Comparison of ENCODE assay signal across 25 cellular contexts in genomic region chr11:689630-690029, GRCh38. TPM values are rescaled to one million over a fixed set of nuclear protein-coding genes. Genes with fewer than 3 reads are reported as not detected.
DNase-seq lines count a peak whose midpoint lies in the region; ATAC-seq, FAIRE-seq and TF ChIP-seq lines count a peak whose summit lies in the region.
"Had no signal": no experiment of that assay in that cellular context is flagged by ENCODE, and none has a peak within 500 bp of the region (broad histone marks: within the 10 kb centered on the region; RNA-seq: fewer than 3 reads in every experiment).

No MANE protein-coding gene starts in this region.

- H3K18ac ChIP-seq in neuronal stem cell (ENCODE audit: low read length): no peak overlapping the region

- no peaks in the 10 kb centered on the region for H3K27me3 Mint-ChIP-seq in endodermal cell (ENCODE audit: insufficient read depth)
- no peaks in the 10 kb centered on the region for H3K27me3 Mint-ChIP-seq in stimulated activated memory B cell treated with anti-CD40 and anti-IgM and Interleukin-4, amounts not matched to agents 10 μg/mL and 1 μg/mL and 100 μg/mL, for 72 hours
- H3K27me3 Mint-ChIP-seq: IgD-negative memory B cell had no signal

- TF ChIP-seq EP300 in A549 (IDR thresholded peaks at IDR 0.05): no peak

- H3K79me2 ChIP-seq in PC-9 (ENCODE audit: low read depth): peaks cover 34% of the 10 kb centered on the region

- H3K79me1 ChIP-seq in neuronal stem cell (ENCODE audit: low read depth, low read length): peaks cover 20% of the 10 kb centered on the region

- H2AK5ac ChIP-seq in neuronal stem cell (ENCODE audit: low read depth, low read length): no peak overlapping the region

- no peak overlapping the region for H2BK120ac ChIP-seq in neuronal stem cell (ENCODE audit: low read depth, low read length)

- intact Hi-C loops in PC-9 (cut with micrococcal nuclease; ENCODE audit: unreplicated experiment): no loop called here

- FAIRE-seq in A549 (lab: Jason Lieb, UNC): no peak
- FAIRE-seq: frontal cortex, GM12878 had no signal

- H3K4me3 Mint-ChIP-seq in endodermal cell: no peak overlapping the region
- H3K4me3 Mint-ChIP-seq in stimulated activated memory B cell treated with anti-CD40 and anti-IgM and Interleukin-4, amounts not matched to agents 10 μg/mL and 1 μg/mL and 100 μg/mL, for 72 hours: no peak overlapping the region
- H3K4me3 Mint-ChIP-seq: CD14-positive monocyte had no signal

- TF ChIP-seq CTCF in A549 (IDR thresholded peaks at IDR 0.05): no peak
- no peak for TF ChIP-seq CTCF in endodermal cell (conservative IDR thresholded peaks at IDR 0.05)
- TF ChIP-seq CTCF in PC-9 (conservative IDR thresholded peaks at IDR 0.05): no peak

- no peak overlapping the region for H4K8ac ChIP-seq in neuronal stem cell (ENCODE audit: low read depth, low read length)

- H3K4me3 ChIP-seq in A549 (no peak overlapping the region), NT2/D1 (ENCODE audit: insufficient read length, low read depth) (no peak overlapping the region), endodermal cell (ENCODE audit: low read length) (no peak overlapping the region), neuronal stem cell (ENCODE audit: low read length in 2 of 2) (no peak overlapping the region), PC-9 (no peak overlapping the region)
- H3K4me3 ChIP-seq: cardiac muscle cell, dorsolateral prefrontal cortex, GM12878, GM23248, spleen had no signal

- H3K9ac ChIP-seq in NT2/D1 (ENCODE audit: insufficient read length, low read depth): peak overlapping the region; percentile 26
- H3K9ac ChIP-seq in endodermal cell (ENCODE audit: extremely low read depth, low read length, poor library complexity, severe bottlenecking): peak overlapping the region; percentile 13
- H3K9ac ChIP-seq in neuronal stem cell (ENCODE audit: low read depth, low read length, poor library complexity): peak overlapping the region; percentile 21
- H3K9ac ChIP-seq: GM23248 had no signal

- peaks cover 11% of the 10 kb centered on the region for H3K4me1 Mint-ChIP-seq in endodermal cell
- peaks cover 26% of the 10 kb centered on the region for H3K4me1 Mint-ChIP-seq in stimulated activated memory B cell treated with anti-CD40 and anti-IgM and Interleukin-4, amounts not matched to agents 10 μg/mL and 1 μg/mL and 100 μg/mL, for 72 hours

- no peak overlapping the region for H2BK12ac ChIP-seq in neuronal stem cell (ENCODE audit: low read length)

- DNase-seq in A549 (ENCODE audit: low read depth in 1 of 2, low spot score in 1 of 2) (no peak), NT2/D1 (ENCODE audit: low read depth, low spot score) (no peak), endodermal cell (no peak), neuronal stem cell (ENCODE audit: low spot score) (no peak), PC-9 (no peak), AML-193 (lab: John Stamatoyannopoulos, UW) (no peak), SK-N-DZ (ENCODE audit: low spot score) (no peak)
- DNase-seq: activated CD4-positive, alpha-beta T cell treated with anti-CD3 and anti-CD28 coated beads for 4 hours; dorsolateral prefrontal cortex; erythroblast; GM23248; midbrain; NCI-H1694 treated with DMSO at 0.1 percent for 48 hours; NCI-H69; spleen; stimulated activated CD4-positive, alpha-beta T cell treated with anti-CD3 and anti-CD28 coated beads, Interleukin-4, amount 100 ng/mL, for 4 hours had no signal

- H3K36me3 Mint-ChIP-seq in endodermal cell (ENCODE audit: low read depth): peaks cover 48% of the 10 kb centered on the region
- H3K36me3 Mint-ChIP-seq in stimulated activated memory B cell treated with anti-CD40 and anti-IgM and Interleukin-4, amounts not matched to agents 10 μg/mL and 1 μg/mL and 100 μg/mL, for 72 hours: peaks cover 24% of the 10 kb centered on the region

- BruUV-seq in PC-9 (replicated peaks; lab: Mats Ljungman, UMichigan): no TSS peak

- H3K9me2 ChIP-seq in PC-9 (ENCODE audit: insufficient read depth): no peaks in the 10 kb centered on the region

- H3K9me3 ChIP-seq in A549: no peaks in the 10 kb centered on the region
- no peaks in the 10 kb centered on the region for H3K9me3 ChIP-seq in NT2/D1 (ENCODE audit: insufficient read depth, low read length)
- H3K9me3 ChIP-seq in endodermal cell (ENCODE audit: control insufficient read depth, low read length): no peaks in the 10 kb centered on the region
- no peaks in the 10 kb centered on the region for H3K9me3 ChIP-seq in neuronal stem cell (replicated peaks in 1 of 2; ENCODE audit: control insufficient read depth in 2 of 2, insufficient read depth in 1 of 2, low read depth in 1 of 2, low read length in 2 of 2)
- H3K9me3 ChIP-seq in PC-9 (ENCODE audit: insufficient read depth, low read depth): no peaks in the 10 kb centered on the region
- H3K9me3 ChIP-seq: spleen had no signal

- CTCF ChIA-PET in A549 (lab: Yijun Ruan, JAX) (interaction anchor here (1.2 to 26.0 kb wide), 3 partner anchors 9 to 35 kb away, joined by 3 to 599 read pairs (median 4); no protein-coding TSS in a partner anchor), PC-9 (lab: Charles Lee) (no interaction called here)

- no peak overlapping the region for H2BK5ac ChIP-seq in neuronal stem cell (ENCODE audit: low read length)

- H4K91ac ChIP-seq in neuronal stem cell (ENCODE audit: low read depth, low read length, poor library complexity): no peak overlapping the region

- no peak overlapping the region for H2AFZ ChIP-seq in neuronal stem cell (ENCODE audit: low read length)
- no peak overlapping the region for H2AFZ ChIP-seq in PC-9
- H2AFZ ChIP-seq: GM23248 had no signal

- H3K27me3 ChIP-seq in NT2/D1 (ENCODE audit: insufficient read depth, insufficient read length) (no peaks in the 10 kb centered on the region), endodermal cell (ENCODE audit: control insufficient read depth, insufficient read depth, low read length, poor library complexity, severe bottlenecking) (no peaks in the 10 kb centered on the region), neuronal stem cell (ENCODE audit: control insufficient read depth in 3 of 3, insufficient read depth in 3 of 3, low read depth in 1 of 3, low read length in 3 of 3) (peaks cover 0 to 1% (median 0%) of the 10 kb centered on the region in 3 experiments), PC-9 (ENCODE audit: insufficient read depth, low read depth) (no peaks in the 10 kb centered on the region)
- H3K27me3 ChIP-seq: cardiac muscle cell, dorsolateral prefrontal cortex, spleen had no signal

- H3F3A ChIP-seq in PC-9 (ENCODE audit: insufficient read depth, low read depth): no peaks in the 10 kb centered on the region

- no peak for TF ChIP-seq POLR2A in A549 (IDR thresholded peaks at IDR 0.05; ENCODE audit: low read length)

- H3K14ac ChIP-seq in neuronal stem cell (ENCODE audit: low read length): no peak overlapping the region

- H3K4me2 ChIP-seq in A549: peak overlapping the region; percentile 17; the same call in 1 of the 3 replicates
- H3K4me2 ChIP-seq in neuronal stem cell (ENCODE audit: insufficient read depth, low read length, poor library complexity, severe bottlenecking): no peak overlapping the region
- H3K4me2 ChIP-seq in PC-9: no peak overlapping the region

- no peaks in the 10 kb centered on the region for H3K9me3 Mint-ChIP-seq in endodermal cell
- H3K9me3 Mint-ChIP-seq in stimulated activated memory B cell treated with anti-CD40 and anti-IgM and Interleukin-4, amounts not matched to agents 10 μg/mL and 1 μg/mL and 100 μg/mL, for 72 hours: no peaks in the 10 kb centered on the region
- H3K9me3 Mint-ChIP-seq: activated T-helper 2 cell treated with anti-CD3 and anti-CD28 coated beads, Interferon-gamma antibody, Interleukin-2, Interleukin-4, amounts not matched to agents 10 μg/mL and 5 μg/mL and 100 μg/mL, durations not matched to agents 14 hours and 24 hours and 36 hours; IgD-negative memory B cell had no signal

- WGBS in A549 (ENCODE audit: missing lambda C conversion rate): 81% methylated on average over 4 of the region's 7 CpGs
- WGBS in endodermal cell (ENCODE audit: insufficient coverage in 1 of 2, insufficient read length in 1 of 2), 2 experiments: 93 to 95% methylated on average over 7 of the region's 7 CpGs
- no CpG with 5 or more reads among the region's 7 CpGs for WGBS in neuronal stem cell (ENCODE audit: extremely low coverage in 2 of 2, insufficient read length in 2 of 2, insufficient replicate concordance in 1 of 2), 2 donors

- TF ChIP-seq RAD21 in A549 (conservative IDR thresholded peaks at IDR 0.05 in 1 of 2, IDR thresholded peaks at IDR 0.05 in 1 of 2): no peak

- no peak for ATAC-seq in A549
- ATAC-seq in stimulated activated memory B cell treated with anti-CD40 and anti-IgM and Interleukin-4, amounts not matched to agents 10 μg/mL and 1 μg/mL and 100 μg/mL, for 72 hours: no peak
- ATAC-seq: GM12878 had no signal

- peaks cover 11% of the 10 kb centered on the region for H4K20me1 ChIP-seq in PC-9 (ENCODE audit: insufficient read depth)

- no peak overlapping the region for H3K23ac ChIP-seq in neuronal stem cell (ENCODE audit: low read depth, low read length, poor library complexity)

- H3K36me3 ChIP-seq in NT2/D1 (ENCODE audit: insufficient read depth, insufficient read length, low read length) (peaks cover 68% of the 10 kb centered on the region), endodermal cell (ENCODE audit: control insufficient read depth, insufficient read depth, low read length) (peaks cover 43% of the 10 kb centered on the region), neuronal stem cell (replicated peaks in 1 of 2; ENCODE audit: control insufficient read depth in 2 of 2, insufficient read depth in 2 of 2, low read length in 2 of 2) (peaks cover 31 to 64% of the 10 kb centered on the region in 2 donors), PC-9 (ENCODE audit: low read depth) (no peaks in the 10 kb centered on the region)

- H3K27ac ChIP-seq in A549 (peak overlapping the region; percentile 36 to 42; a peak in 3 of 6 replicates), endodermal cell (ENCODE audit: low read depth, low read length) (no peak overlapping the region), neuronal stem cell (replicated peaks; ENCODE audit: low read length) (no peak overlapping the region), PC-9 (no peak overlapping the region)
- H3K27ac ChIP-seq: cardiac muscle cell, GM23248, spleen had no signal

- H3K27ac Mint-ChIP-seq in endodermal cell: peak overlapping the region; percentile 61
- H3K27ac Mint-ChIP-seq in stimulated activated memory B cell treated with anti-CD40 and anti-IgM and Interleukin-4, amounts not matched to agents 10 μg/mL and 1 μg/mL and 100 μg/mL, for 72 hours: no peak overlapping the region
- H3K27ac Mint-ChIP-seq: activated T-helper 2 cell treated with anti-CD3 and anti-CD28 coated beads, Interferon-gamma antibody, Interleukin-2, Interleukin-4, amounts not matched to agents 10 μg/mL and 5 μg/mL and 100 μg/mL, durations not matched to agents 14 hours and 24 hours and 36 hours; CD14-positive monocyte had no signal

- H3K4me1 ChIP-seq in A549 (peaks cover 31% of the 10 kb centered on the region), NT2/D1 (ENCODE audit: insufficient read depth, insufficient read length) (peaks cover 26% of the 10 kb centered on the region), endodermal cell (ENCODE audit: control insufficient read depth, insufficient read depth, low read length) (peaks cover 5% of the 10 kb centered on the region), neuronal stem cell (ENCODE audit: control insufficient read depth in 2 of 2, insufficient read depth in 1 of 2, low read depth in 1 of 2, low read length in 2 of 2) (peaks cover 13 to 15% of the 10 kb centered on the region in 2 donors), PC-9 (replicated peaks; ENCODE audit: insufficient read depth) (0 out of 2 replicates have a peak, but pooled peaks cover 18% of the 10 kb centered on the region)

- H3K4ac ChIP-seq in neuronal stem cell (ENCODE audit: low read length): peak overlapping the region; percentile 53

- no peak overlapping the region for H2BK15ac ChIP-seq in neuronal stem cell (ENCODE audit: low read length)

- POLR2A ChIA-PET in A549 (lab: Yijun Ruan, JAX): no interaction called here
- POLR2A ChIA-PET in PC-9 (lab: Charles Lee; ENCODE audit: unreplicated experiment): no interaction called here

RNA-seq across cellular contexts. Expression of gene DEAF1, which starts 5.4 kb away (rescaled TPM):
- polyA plus RNA-seq in A549 (2011; rRNA removed) (16.0 and 17.3 TPM in 2 replicates), A549 (2017; fragmentation: RNase III; extraction: RNeasy Plus Mini Kit Qiagen cat#74134 plus additional on column Dnase treatment) (23.5 to 25.8 TPM (median 24.0 TPM) in 3 replicates)
- polyA plus RNA-seq in A549 (2012; cell fraction: cytosol; rRNA removed): 37.1 and 40.4 TPM in 2 replicates
- polyA plus RNA-seq in A549 (2012; cell fraction: nucleus; rRNA removed): 54.3 and 74.9 TPM in 2 replicates
- polyA minus RNA-seq in A549 (2011; rRNA and poly(A)+ RNA removed): 17.0 and 19.7 TPM in 2 replicates
- total RNA-seq in endodermal cell (10 to 100 TPM; 44.1 to 51.9 TPM), PC-9 (2021) (36.9 and 44.4 TPM in 2 replicates)
- 53.7 TPM for polyA plus RNA-seq in endodermal cell (2013, experiment 1 of 2)
- 48.4 TPM for polyA plus RNA-seq in endodermal cell (2013, experiment 2 of 2)
- 37.2 TPM for polyA plus RNA-seq in neuronal stem cell (2013, experiment 1 of 2)
- 37.3 TPM for polyA plus RNA-seq in neuronal stem cell (2013, experiment 2 of 2)
- polyA plus RNA-seq in SK-N-DZ (2014; cell fraction: cytosol; rRNA removed): 64.2 and 98.1 TPM in 2 replicates
- 49.5 and 51.8 TPM in 2 replicates for polyA plus RNA-seq in SK-N-DZ (2014; cell fraction: nucleus; rRNA removed)

RNA-seq across cellular contexts. Expression of gene TMEM80, which starts 6.0 kb away (rescaled TPM):
- polyA plus RNA-seq in A549 (2011; rRNA removed) (15.1 and 15.2 TPM in 2 replicates), A549 (2017; fragmentation: RNase III; extraction: RNeasy Plus Mini Kit Qiagen cat#74134 plus additional on column Dnase treatment) (10.2 to 11.2 TPM (median 10.8 TPM) in 3 replicates)
- 14.8 and 17.8 TPM in 2 replicates for polyA plus RNA-seq in A549 (2012; cell fraction: cytosol; rRNA removed)
- polyA plus RNA-seq in A549 (2012; cell fraction: nucleus; rRNA removed): 26.2 and 27.0 TPM in 2 replicates
- 4.3 and 6.7 TPM in 2 replicates for polyA minus RNA-seq in A549 (2011; rRNA and poly(A)+ RNA removed)
- total RNA-seq in endodermal cell (10 to 100 TPM; 13.2 to 19.1 TPM), PC-9 (2021) (34.0 and 36.6 TPM in 2 replicates)
- polyA plus RNA-seq in endodermal cell (2013, experiment 1 of 2): 27.8 TPM
- 25.8 TPM for polyA plus RNA-seq in endodermal cell (2013, experiment 2 of 2)
- 20.9 TPM for polyA plus RNA-seq in neuronal stem cell (2013, experiment 1 of 2)
- polyA plus RNA-seq in neuronal stem cell (2013, experiment 2 of 2): 21.7 TPM
- 50.3 and 67.8 TPM in 2 replicates for polyA plus RNA-seq in SK-N-DZ (2014; cell fraction: cytosol; rRNA removed)
- polyA plus RNA-seq in SK-N-DZ (2014; cell fraction: nucleus; rRNA removed): 58.6 and 64.8 TPM in 2 replicates

RNA-seq across cellular contexts. Expression of gene EPS8L2, which starts 16.4 kb away (rescaled TPM):
- polyA plus RNA-seq in A549 (2011; rRNA removed) (60.7 and 69.9 TPM in 2 replicates), A549 (2017; fragmentation: RNase III; extraction: RNeasy Plus Mini Kit Qiagen cat#74134 plus additional on column Dnase treatment) (144 to 163 TPM (median 154 TPM) in 3 replicates)
- polyA plus RNA-seq in A549 (2012; cell fraction: cytosol; rRNA removed): 99.7 and 117 TPM in 2 replicates
- polyA plus RNA-seq in A549 (2012; cell fraction: nucleus; rRNA removed): 612 and 775 TPM in 2 replicates
- 56.6 and 63.8 TPM in 2 replicates for polyA minus RNA-seq in A549 (2011; rRNA and poly(A)+ RNA removed)
- total RNA-seq in endodermal cell (10 to 100 TPM; 26.2 to 28.0 TPM), PC-9 (2021) (228 and 229 TPM in 2 replicates)
- polyA plus RNA-seq in endodermal cell (2013, experiment 1 of 2): 8.5 TPM
- 7.3 TPM for polyA plus RNA-seq in endodermal cell (2013, experiment 2 of 2)
- polyA plus RNA-seq in neuronal stem cell (2013, experiment 1 of 2): 6.7 TPM
- 6.7 TPM for polyA plus RNA-seq in neuronal stem cell (2013, experiment 2 of 2)
- 0.63 and 1.4 TPM in 2 replicates for polyA plus RNA-seq in SK-N-DZ (2014; cell fraction: cytosol; rRNA removed)
- polyA plus RNA-seq in SK-N-DZ (2014; cell fraction: nucleus; rRNA removed): 1.3 and 1.7 TPM in 2 replicates
- polyA plus RNA-seq: CD14-positive monocyte had no signal

RNA-seq across cellular contexts. Expression of gene DRD4, which starts 52.6 kb away (rescaled TPM):
- polyA plus RNA-seq in A549 (2011; rRNA removed) (not detected in 2 replicates), A549 (2017; fragmentation: RNase III; extraction: RNeasy Plus Mini Kit Qiagen cat#74134 plus additional on column Dnase treatment) (0.07 to 0.17 TPM in 2 of 3 replicates, not detected in the other)
- polyA plus RNA-seq in A549 (2012; cell fraction: cytosol; rRNA removed): 0.09 and 0.13 TPM in 2 replicates
- 1.2 and 2.3 TPM in 2 replicates for polyA plus RNA-seq in A549 (2012; cell fraction: nucleus; rRNA removed)
- polyA minus RNA-seq in A549 (2011; rRNA and poly(A)+ RNA removed): not detected in 2 replicates
- total RNA-seq in endodermal cell (1 to 10 TPM; 1.8 to 2.7 TPM), PC-9 (2021) (0.35 and 1.4 TPM in 2 replicates)
- polyA plus RNA-seq in endodermal cell (2013, experiment 1 of 2): 2.9 TPM
- polyA plus RNA-seq in endodermal cell (2013, experiment 2 of 2): 2.5 TPM
- 15.1 TPM for polyA plus RNA-seq in neuronal stem cell (2013, experiment 1 of 2)
- polyA plus RNA-seq in neuronal stem cell (2013, experiment 2 of 2): 15.5 TPM
- polyA plus RNA-seq in SK-N-DZ (2014; cell fraction: cytosol; rRNA removed): 0.29 TPM in 1 of 2 replicates, not detected in the other
- polyA plus RNA-seq in SK-N-DZ (2014; cell fraction: nucleus; rRNA removed): 0.20 and 0.46 TPM in 2 replicates
- total RNA-seq: frontal cortex, GM12878, GM23248, urinary bladder had no signal
- polyA plus RNA-seq: CD14-positive monocyte, GM12878, GM23248, IgD-negative memory B cell, neural cell had no signal

RNA-seq across cellular contexts. Expression of gene TALDO1, which starts 57.6 kb away (rescaled TPM):
- polyA plus RNA-seq in A549 (2011; rRNA removed) (287 and 296 TPM in 2 replicates), A549 (2017; fragmentation: RNase III; extraction: RNeasy Plus Mini Kit Qiagen cat#74134 plus additional on column Dnase treatment) (386 to 392 TPM (median 391 TPM) in 3 replicates)
- polyA plus RNA-seq in A549 (2012; cell fraction: cytosol; rRNA removed): 443 and 463 TPM in 2 replicates
- polyA plus RNA-seq in A549 (2012; cell fraction: nucleus; rRNA removed): 406 and 442 TPM in 2 replicates
- polyA minus RNA-seq in A549 (2011; rRNA and poly(A)+ RNA removed): 132 and 159 TPM in 2 replicates
- total RNA-seq in endodermal cell (100 to 1,000 TPM; 177 to 221 TPM), PC-9 (2021) (434 and 446 TPM in 2 replicates)
- 123 TPM for polyA plus RNA-seq in endodermal cell (2013, experiment 1 of 2)
- polyA plus RNA-seq in endodermal cell (2013, experiment 2 of 2): 112 TPM
- 111 TPM for polyA plus RNA-seq in neuronal stem cell (2013, experiment 1 of 2)
- 112 TPM for polyA plus RNA-seq in neuronal stem cell (2013, experiment 2 of 2)
- polyA plus RNA-seq in SK-N-DZ (2014; cell fraction: cytosol; rRNA removed): 160 and 214 TPM in 2 replicates
- 125 and 144 TPM in 2 replicates for polyA plus RNA-seq in SK-N-DZ (2014; cell fraction: nucleus; rRNA removed)

Comparison
In these comparisons a context has a peak if more than half of its experiments do, and no peak if none do; other contexts are left out.
1. H3K27ac ChIP-seq: peak in A549 (2 of 2); none in endodermal cell (single experiment), neuronal stem cell (single experiment) and PC-9 (single experiment).
2. Peak in every context shown above with its lines, with median percentiles within 50 percentile points of each other: H3K9ac ChIP-seq.